33 cellular contexts compared by ENCODE assay signal in genomic region chr6:104728444-104728843, GRCh38.
DNase-seq lines count a peak whose midpoint lies in the region; ATAC-seq, FAIRE-seq and TF ChIP-seq lines count a peak whose summit lies in the region.
"Had no signal": no experiment of that assay in that cellular context is flagged by ENCODE, and none has a peak within 500 bp of the region (broad histone marks: within the 10 kb centered on the region; RNA-seq: fewer than 3 reads in every experiment).

No MANE protein-coding gene starts in this region.

- no peak overlapping the region for H3K4me3 ChIP-seq in astrocyte (ENCODE audit: insufficient read depth, low read depth, low read length)
- H3K4me3 ChIP-seq in smooth muscle cell: no peak overlapping the region
- no peak overlapping the region for H3K4me3 ChIP-seq in pancreas
- H3K4me3 ChIP-seq: BLaER1 treated with 17β-estradiol and CSF1 and Interleukin-3, amounts not matched to agents 10 nM and 100 nM; coronary artery; gastrocnemius medialis; hepatocyte; tibial artery; vagina had no signal

- H3K27me3 Mint-ChIP-seq in HFFc6 (ENCODE audit: insufficient read depth): no peaks in the 10 kb centered on the region; the same call in 1 of the 2 replicates
- no peaks in the 10 kb centered on the region for H3K27me3 Mint-ChIP-seq in astrocyte (ENCODE audit: low read depth, unreplicated experiment)
- H3K27me3 Mint-ChIP-seq: activated CD4-positive, alpha-beta T cell treated with anti-CD3 and anti-CD28 coated beads for 36 hours; activated naive CD4-positive, alpha-beta T cell treated with anti-CD3 and anti-CD28 coated beads, Interleukin-2, amount 50 U/mL, for 24 hours; activated T-helper 17 cell treated with anti-CD3 and anti-CD28 coated beads, Interleukin-2, amount 50 U/mL, for 72 hours; effector memory CD8-positive, alpha-beta T cell; natural killer cell treated with Interleukin-12 subunit alpha and Interleukin-12 subunit beta and Interleukin-15 and Interleukin-18, amount 100 ng/mL, for 72 hours had no signal

- H3K79me2 ChIP-seq in astrocyte (ENCODE audit: insufficient read depth, low read length): no peaks in the 10 kb centered on the region
- no peaks in the 10 kb centered on the region for H3K79me2 ChIP-seq in smooth muscle cell (ENCODE audit: low read depth)
- H3K79me2 ChIP-seq: hepatocyte had no signal

- H3K36me3 Mint-ChIP-seq in HFFc6 (ENCODE audit: low read depth) (no peaks in the 10 kb centered on the region), astrocyte (ENCODE audit: low read depth, unreplicated experiment) (no peaks in the 10 kb centered on the region)
- H3K36me3 Mint-ChIP-seq: natural killer cell treated with Interleukin-12 subunit alpha and Interleukin-12 subunit beta and Interleukin-15 and Interleukin-18, amount 100 ng/mL, for 72 hours had no signal

- no peaks in the 10 kb centered on the region for H3K9me3 ChIP-seq in astrocyte (ENCODE audit: insufficient read depth, low read depth, low read length)
- H3K9me3 ChIP-seq in smooth muscle cell (replicated peaks; ENCODE audit: low read depth): no peaks in the 10 kb centered on the region
- no peaks in the 10 kb centered on the region for H3K9me3 ChIP-seq in pancreas
- H3K9me3 ChIP-seq: BLaER1 treated with 17β-estradiol and CSF1 and Interleukin-3, amounts not matched to agents 10 nM and 100 nM; gastrocnemius medialis; tibial artery; vagina had no signal

- H3K9me3 Mint-ChIP-seq in HFFc6 (no peaks in the 10 kb centered on the region), astrocyte (ENCODE audit: unreplicated experiment) (no peaks in the 10 kb centered on the region)
- H3K9me3 Mint-ChIP-seq: activated naive CD4-positive, alpha-beta T cell treated with anti-CD3 and anti-CD28 coated beads, Interleukin-2, amount 50 U/mL, for 24 hours; activated T-helper 17 cell treated with anti-CD3 and anti-CD28 coated beads, Interleukin-2, amount 50 U/mL, for 72 hours; effector memory CD8-positive, alpha-beta T cell; natural killer cell treated with Interleukin-12 subunit alpha and Interleukin-12 subunit beta and Interleukin-15 and Interleukin-18, amount 100 ng/mL, for 72 hours had no signal

- 67% methylated on average over 4 of the region's 4 CpGs for WGBS in smooth muscle cell (ENCODE audit: low lambda C conversion rate)
- WGBS in pancreas, 2 donors: 44 to 67% methylated on average over 4 of the region's 4 CpGs

- intact Hi-C loops in pancreas (cut with DNase I): no loop called here

- H3K4me1 Mint-ChIP-seq in HFFc6 (ENCODE audit: low read depth): peaks cover 7% of the 10 kb centered on the region; the same call in 1 of the 2 replicates
- H3K4me1 Mint-ChIP-seq in astrocyte (ENCODE audit: low read depth, unreplicated experiment): no peaks in the 10 kb centered on the region
- H3K4me1 Mint-ChIP-seq: activated CD4-positive, alpha-beta T cell treated with anti-CD3 and anti-CD28 coated beads for 36 hours; activated naive CD4-positive, alpha-beta T cell treated with anti-CD3 and anti-CD28 coated beads, Interleukin-2, amount 50 U/mL, for 24 hours; activated T-helper 17 cell treated with anti-CD3 and anti-CD28 coated beads, Interleukin-2, amount 50 U/mL, for 72 hours had no signal

- H2AFZ ChIP-seq in astrocyte (ENCODE audit: low read depth, low read length) (no peak overlapping the region), smooth muscle cell (ENCODE audit: low read depth) (no peak overlapping the region)
- H2AFZ ChIP-seq: hepatocyte had no signal

- H4K20me1 ChIP-seq in astrocyte (ENCODE audit: insufficient read depth, low read length) (no peaks in the 10 kb centered on the region), smooth muscle cell (ENCODE audit: low read depth) (no peaks in the 10 kb centered on the region)
- H4K20me1 ChIP-seq: BLaER1 treated with 17β-estradiol and CSF1 and Interleukin-3, amounts not matched to agents 10 nM and 100 nM had no signal

- H3K36me3 ChIP-seq in astrocyte (ENCODE audit: insufficient read depth, low read length) (no peaks in the 10 kb centered on the region), smooth muscle cell (ENCODE audit: low read depth) (no peaks in the 10 kb centered on the region), pancreas (no peaks in the 10 kb centered on the region)

- no peak for FAIRE-seq in astrocyte (lab: Jason Lieb, UNC)
- FAIRE-seq in pancreas (lab: Jason Lieb, UNC): no peak
- FAIRE-seq: bronchial epithelial cell, RCC 7860 had no signal

- TF ChIP-seq CTCF in HFFc6 (IDR thresholded peaks at IDR 0.05) (no peak), astrocyte (IDR thresholded peaks at IDR 0.05; ENCODE audit: insufficient read depth, low read depth, low read length) (no peak), smooth muscle cell (IDR thresholded peaks at IDR 0.05; ENCODE audit: borderline replicate concordance, insufficient read depth, poor library complexity, severe bottlenecking) (no peak), pancreas (IDR thresholded peaks at IDR 0.05) (no peak)

- H3K27ac ChIP-seq in astrocyte (ENCODE audit: low read depth, low read length): peak overlapping the region; percentile 15
- peak overlapping the region; percentile 21 for H3K27ac ChIP-seq in smooth muscle cell (ENCODE audit: low read depth)
- H3K27ac ChIP-seq in pancreas: no peak overlapping the region
- H3K27ac ChIP-seq: coronary artery, gastrocnemius medialis, hepatocyte, tibial artery, vagina, VCaP had no signal

- peak overlapping the region; percentile 43; the same call in 1 of the 2 replicates for H3K27ac Mint-ChIP-seq in HFFc6
- no peak overlapping the region for H3K27ac Mint-ChIP-seq in astrocyte (ENCODE audit: unreplicated experiment)
- H3K27ac Mint-ChIP-seq: activated CD4-positive, alpha-beta T cell treated with anti-CD3 and anti-CD28 coated beads for 36 hours; activated CD8-positive, alpha-beta T cell treated with anti-CD3 and anti-CD28 coated beads, Interleukin-2, amount 10 ng/mL, durations not matched to agents 7 days and 5 days; activated naive CD4-positive, alpha-beta T cell treated with anti-CD3 and anti-CD28 coated beads, Interleukin-2, amount 50 U/mL, for 24 hours; activated T-helper 17 cell treated with anti-CD3 and anti-CD28 coated beads, Interleukin-2, amount 50 U/mL, for 72 hours; effector memory CD8-positive, alpha-beta T cell; natural killer cell treated with Interleukin-12 subunit alpha and Interleukin-12 subunit beta and Interleukin-15 and Interleukin-18, amount 100 ng/mL, for 72 hours had no signal

- no peaks in the 10 kb centered on the region for H3K4me1 ChIP-seq in astrocyte (ENCODE audit: insufficient read depth, low read length)
- H3K4me1 ChIP-seq in smooth muscle cell (ENCODE audit: low read depth): no peaks in the 10 kb centered on the region
- no peaks in the 10 kb centered on the region for H3K4me1 ChIP-seq in pancreas
- H3K4me1 ChIP-seq: gastrocnemius medialis, tibial artery, vagina had no signal

- H3K4me2 ChIP-seq in astrocyte (ENCODE audit: low read length) (peak overlapping the region; percentile 14), smooth muscle cell (peak overlapping the region; percentile 53)
- H3K4me2 ChIP-seq: hepatocyte had no signal

- H3K9ac ChIP-seq in astrocyte (ENCODE audit: low read length): no peak overlapping the region
- H3K9ac ChIP-seq in smooth muscle cell (ENCODE audit: low read depth): no peak overlapping the region
- H3K9ac ChIP-seq: BLaER1 treated with 17β-estradiol and CSF1 and Interleukin-3, amounts not matched to agents 10 nM and 100 nM had no signal

- no peak overlapping the region; the same call in 1 of the 2 replicates for H3K4me3 Mint-ChIP-seq in HFFc6
- H3K4me3 Mint-ChIP-seq in astrocyte (ENCODE audit: unreplicated experiment): no peak overlapping the region
- H3K4me3 Mint-ChIP-seq: activated CD4-positive, alpha-beta T cell treated with anti-CD3 and anti-CD28 coated beads for 36 hours; activated CD8-positive, alpha-beta T cell treated with anti-CD3 and anti-CD28 coated beads, Interleukin-2, amount 10 ng/mL, durations not matched to agents 7 days and 5 days; activated naive CD4-positive, alpha-beta T cell treated with anti-CD3 and anti-CD28 coated beads, Interleukin-2, amount 50 U/mL, for 24 hours; activated T-helper 17 cell treated with anti-CD3 and anti-CD28 coated beads, Interleukin-2, amount 50 U/mL, for 72 hours; effector memory CD8-positive, alpha-beta T cell; natural killer cell treated with Interleukin-12 subunit alpha and Interleukin-12 subunit beta and Interleukin-15 and Interleukin-18, amount 100 ng/mL, for 72 hours had no signal

- no peaks in the 10 kb centered on the region for H3K27me3 ChIP-seq in astrocyte (ENCODE audit: insufficient read depth, low read length)
- no peaks in the 10 kb centered on the region for H3K27me3 ChIP-seq in smooth muscle cell (ENCODE audit: low read depth)
- no peaks in the 10 kb centered on the region for H3K27me3 ChIP-seq in pancreas
- H3K27me3 ChIP-seq: BLaER1 treated with 17β-estradiol and CSF1 and Interleukin-3, amounts not matched to agents 10 nM and 100 nM; gastrocnemius medialis; hepatocyte; tibial artery; vagina had no signal

- no peaks in the 10 kb centered on the region for H3F3A ChIP-seq in smooth muscle cell (ENCODE audit: low read depth)

- DNase-seq in HFFc6 (no peak), astrocyte (ENCODE audit: low read depth) (no peak), fibroblast of the conjunctiva (ENCODE audit: low read depth) (peak; percentile 1), smooth muscle cell (lab: John Stamatoyannopoulos, UW; ENCODE audit: unreplicated experiment) (no peak), occipital lobe (lab: John Stamatoyannopoulos, UW) (no peak), pancreas (no peak)
- DNase-seq: activated CD4-positive, alpha-beta T cell treated with anti-CD3 and anti-CD28 coated beads for 36 hours; activated CD8-positive, alpha-beta T cell treated with anti-CD3 and anti-CD28 coated beads, Interleukin-2, amount 10 ng/mL, durations not matched to agents 7 days and 5 days; amygdala; DMS153; effector memory CD8-positive, alpha-beta T cell; erythroblast; gastrocnemius medialis; KG1; mammary epithelial cell; NCI-H1105; NCI-H187 treated with DMSO at 0.1 percent for 48 hours; NCI-H524 treated with DMSO at 0.1 percent for 48 hours; SIG-M5; stimulated activated CD4-positive, alpha-beta T cell treated with anti-CD3 and anti-CD28 coated beads, Interleukin-4, amount 100 ng/mL, for 24 hours; T-helper 9 cell; tibial artery had no signal

- ATAC-seq in HG02610 (IDR thresholded peaks at IDR 0.05; ENCODE audit: unreplicated experiment) (no peak), pancreas (no peak)
- ATAC-seq: activated CD4-positive, alpha-beta T cell treated with anti-CD3 and anti-CD28 coated beads for 36 hours; activated CD8-positive, alpha-beta T cell treated with anti-CD3 and anti-CD28 coated beads, Interleukin-2, amount 10 ng/mL, durations not matched to agents 7 days and 5 days; activated T-helper 17 cell treated with anti-CD3 and anti-CD28 coated beads, Interleukin-2, amount 50 U/mL, for 72 hours; effector memory CD8-positive, alpha-beta T cell; gastrocnemius medialis; natural killer cell treated with Interleukin-12 subunit alpha and Interleukin-12 subunit beta and Interleukin-15 and Interleukin-18, amount 100 ng/mL, for 72 hours had no signal

Comparison
In these comparisons a context has a peak if more than half of its experiments do, and no peak if none do; other contexts are left out.
1. H3K27ac ChIP-seq: peak in astrocyte (single experiment) and smooth muscle cell (single experiment); none in pancreas (0 of 4).